1 cellular context compared by ENCODE assay signal in the genomic region with DNA sequence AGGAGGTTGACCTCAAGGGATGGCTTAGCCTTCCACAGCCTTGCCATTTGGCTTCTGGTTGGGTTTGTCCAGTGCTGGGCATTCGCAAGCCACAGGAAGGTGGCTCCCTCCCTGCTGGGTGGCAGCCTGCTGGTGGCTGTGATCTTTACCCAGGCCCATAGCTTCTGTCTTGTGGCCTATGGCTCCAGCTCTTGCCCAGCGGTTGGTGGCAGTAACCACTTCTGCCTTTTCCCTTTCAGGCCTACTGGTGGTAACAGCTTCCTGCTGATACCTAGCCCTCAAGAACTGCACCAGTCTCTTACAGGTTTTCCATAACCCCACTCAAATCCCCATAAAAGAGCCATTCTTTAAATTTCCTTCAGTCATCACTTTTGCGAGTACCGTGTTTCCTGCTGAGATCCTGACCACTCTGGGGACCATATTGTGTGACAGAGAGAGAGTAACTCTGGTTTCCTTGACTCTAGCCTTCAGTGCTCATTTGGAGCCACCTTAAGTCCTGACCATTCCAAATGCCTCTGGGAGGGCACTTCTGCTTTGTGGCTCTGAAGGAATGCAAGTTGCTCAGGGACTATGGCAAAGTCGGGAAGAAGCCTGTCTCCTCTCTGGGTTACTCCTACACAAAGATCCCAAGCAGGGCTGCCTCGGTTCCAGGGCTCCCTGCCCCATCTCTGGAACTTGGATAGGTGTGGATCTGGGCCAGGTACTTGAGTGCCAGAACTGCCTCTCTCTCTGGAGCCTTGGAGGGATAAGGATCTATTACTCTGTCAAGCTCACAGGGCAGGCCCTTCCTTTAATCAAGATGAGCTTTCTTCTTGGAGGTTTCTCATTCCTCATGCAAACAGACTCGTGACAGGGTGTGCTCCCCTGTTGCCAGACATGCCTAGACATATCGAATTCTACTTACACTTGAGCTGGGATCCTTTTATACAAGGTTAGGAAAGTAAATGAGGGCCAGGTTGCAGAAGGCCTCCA.
TF ChIP-seq lines count a peak whose summit lies in the region.

No MANE protein-coding gene starts in this region.

TF ChIP-seq in GM23338, 12 proteins besides CTCF, POLR2A, EP300 and RAD21 (continued from another document):
- TF ChIP-seq, protein P1, sequence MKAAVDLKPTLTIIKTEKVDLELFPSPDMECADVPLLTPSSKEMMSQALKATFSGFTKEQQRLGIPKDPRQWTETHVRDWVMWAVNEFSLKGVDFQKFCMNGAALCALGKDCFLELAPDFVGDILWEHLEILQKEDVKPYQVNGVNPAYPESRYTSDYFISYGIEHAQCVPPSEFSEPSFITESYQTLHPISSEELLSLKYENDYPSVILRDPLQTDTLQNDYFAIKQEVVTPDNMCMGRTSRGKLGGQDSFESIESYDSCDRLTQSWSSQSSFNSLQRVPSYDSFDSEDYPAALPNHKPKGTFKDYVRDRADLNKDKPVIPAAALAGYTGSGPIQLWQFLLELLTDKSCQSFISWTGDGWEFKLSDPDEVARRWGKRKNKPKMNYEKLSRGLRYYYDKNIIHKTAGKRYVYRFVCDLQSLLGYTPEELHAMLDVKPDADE (IDR thresholded peaks at IDR 0.05): no peak
